Comparison of ENCODE assay signal across 25 cellular contexts in the genomic region with DNA sequence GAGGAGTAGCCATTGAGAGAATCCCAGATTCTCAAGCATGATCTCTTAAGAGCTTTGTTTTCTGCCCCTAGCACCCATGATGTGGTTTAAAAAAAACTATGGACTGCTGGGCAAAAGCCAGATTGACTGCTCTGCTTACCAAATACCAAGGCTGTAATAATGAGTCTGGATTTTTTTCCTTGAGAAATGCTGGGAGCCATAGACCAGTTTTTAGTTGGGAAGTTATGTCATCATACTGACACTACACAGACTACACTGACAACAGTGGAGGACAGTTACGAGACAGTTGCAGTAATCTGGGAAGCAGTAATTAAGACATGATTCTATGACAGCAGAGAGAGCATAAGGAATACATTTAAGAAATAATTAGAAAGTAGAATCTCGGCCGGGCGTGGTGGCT.
DNase-seq lines count a peak whose midpoint lies in the region; ATAC-seq lines count a peak whose summit lies in the region.
"Had no signal": no experiment of that assay in that cellular context is flagged by ENCODE, and none has a peak within 500 bp of the region (broad histone marks: within the 10 kb centered on the region; RNA-seq: fewer than 3 reads in every experiment).

No MANE protein-coding gene starts in this region.

- H3K4me1 Mint-ChIP-seq in activated naive CD4-positive, alpha-beta T cell treated with anti-CD3 and anti-CD28 coated beads, Interleukin-2, amount 10 ng/mL, durations not matched to agents 7 days and 5 days = no peaks in the 10 kb centered on the region
- H3K4me1 Mint-ChIP-seq: activated naive CD4-positive, alpha-beta T cell treated with anti-CD3 and anti-CD28 coated beads, Interleukin-2, amount 50 U/mL, for 24 hours; nephron; stimulated activated effector memory CD8-positive, alpha-beta T cell treated with anti-CD3 and anti-CD28 coated beads, Interleukin-12 subunit alpha, Interleukin-12 subunit beta, amount 100 ng/mL, for 72 hours had no signal

- H3K4me3 Mint-ChIP-seq in activated naive CD4-positive, alpha-beta T cell treated with anti-CD3 and anti-CD28 coated beads, Interleukin-2, amount 10 ng/mL, durations not matched to agents 7 days and 5 days = no peak overlapping the region
- H3K4me3 Mint-ChIP-seq: activated naive CD4-positive, alpha-beta T cell treated with anti-CD3 and anti-CD28 coated beads, Interleukin-2, amount 50 U/mL, for 24 hours; H9; nephron; stimulated activated effector memory CD8-positive, alpha-beta T cell treated with anti-CD3 and anti-CD28 coated beads, Interleukin-12 subunit alpha, Interleukin-12 subunit beta, amount 100 ng/mL, for 72 hours had no signal

- no peaks in the 10 kb centered on the region for H3K27me3 Mint-ChIP-seq in activated naive CD4-positive, alpha-beta T cell treated with anti-CD3 and anti-CD28 coated beads, Interleukin-2, amount 10 ng/mL, durations not matched to agents 7 days and 5 days
- H3K27me3 Mint-ChIP-seq: activated naive CD4-positive, alpha-beta T cell treated with anti-CD3 and anti-CD28 coated beads, Interleukin-2, amount 50 U/mL, for 24 hours had no signal

- DNase-seq in GM04503 (ENCODE audit: low read depth) = peak; percentile 76
- peak; percentile 74 for DNase-seq in amniotic epithelial cell (ENCODE audit: low read depth)
- peak; percentile 69 for DNase-seq in fibroblast of peridontal ligament (ENCODE audit: extremely low read depth)
- DNase-seq in stromal cell of bone marrow (ENCODE audit: low read depth) = peak; percentile 13
- no peak for DNase-seq in superior temporal gyrus (ENCODE audit: extremely low spot score)
- no peak for DNase-seq in activated naive CD4-positive, alpha-beta T cell treated with anti-CD3 and anti-CD28 coated beads, Interleukin-2, amount 10 ng/mL, durations not matched to agents 7 days and 5 days
- DNase-seq: activated CD4-positive, alpha-beta T cell treated with anti-CD3 and anti-CD28 coated beads for 4 hours; activated CD8-positive, alpha-beta memory T cell treated with anti-CD3 and anti-CD28 coated beads for 24 hours; activated T-cell treated with anti-CD3 and anti-CD28 coated beads for 4 hours; DMS79; effector memory CD4-positive, alpha-beta T cell; H9; hippocampal formation; left cardiac atrium; NCI-H1436 treated with DMSO at 0.1 percent for 48 hours; NCI-H82; SIG-M5; T1000; trophoblast cell; WERI-Rb-1 had no signal

- H3K36me3 Mint-ChIP-seq in activated naive CD4-positive, alpha-beta T cell treated with anti-CD3 and anti-CD28 coated beads, Interleukin-2, amount 10 ng/mL, durations not matched to agents 7 days and 5 days = peaks cover 3% of the 10 kb centered on the region

- CTCF ChIA-PET in activated naive CD4-positive, alpha-beta T cell treated with anti-CD3 and anti-CD28 coated beads, Interleukin-2, amount 10 ng/mL, durations not matched to agents 7 days and 5 days (lab: Charles Lee) = no interaction called here

- H3K27ac Mint-ChIP-seq in activated naive CD4-positive, alpha-beta T cell treated with anti-CD3 and anti-CD28 coated beads, Interleukin-2, amount 10 ng/mL, durations not matched to agents 7 days and 5 days = no peak overlapping the region
- H3K27ac Mint-ChIP-seq: activated naive CD4-positive, alpha-beta T cell treated with anti-CD3 and anti-CD28 coated beads, Interleukin-2, amount 50 U/mL, for 24 hours; activated T-helper 2 cell treated with anti-CD3 and anti-CD28 coated beads, Interferon-gamma antibody, Interleukin-2, Interleukin-4, amounts not matched to agents 10 μg/mL and 5 μg/mL and 100 μg/mL, durations not matched to agents 14 hours and 24 hours and 36 hours; H9; nephron; stimulated activated effector memory CD8-positive, alpha-beta T cell treated with anti-CD3 and anti-CD28 coated beads, Interleukin-12 subunit alpha, Interleukin-12 subunit beta, amount 100 ng/mL, for 72 hours had no signal

- no peak for ATAC-seq in HG02981 (IDR thresholded peaks at IDR 0.05; ENCODE audit: unreplicated experiment)
- ATAC-seq: stimulated activated effector memory CD8-positive, alpha-beta T cell treated with anti-CD3 and anti-CD28 coated beads, Interleukin-12 subunit alpha, Interleukin-12 subunit beta, amount 100 ng/mL, for 72 hours had no signal

- peaks cover 2% of the 10 kb centered on the region for H3K9me3 Mint-ChIP-seq in activated naive CD4-positive, alpha-beta T cell treated with anti-CD3 and anti-CD28 coated beads, Interleukin-2, amount 10 ng/mL, durations not matched to agents 7 days and 5 days

Comparison
In these comparisons a context has a peak if more than half of its experiments do, and no peak if none do; other contexts are left out.
1. DNase-seq: peak in GM04503 (single experiment), amniotic epithelial cell (single experiment), fibroblast of peridontal ligament (single experiment) and stromal cell of bone marrow (single experiment); none in superior temporal gyrus (single experiment) and activated naive CD4-positive, alpha-beta T cell treated with anti-CD3 and anti-CD28 coated beads, Interleukin-2, amount 10 ng/mL, durations not matched to agents 7 days and 5 days (single experiment).